In the genomic region with DNA sequence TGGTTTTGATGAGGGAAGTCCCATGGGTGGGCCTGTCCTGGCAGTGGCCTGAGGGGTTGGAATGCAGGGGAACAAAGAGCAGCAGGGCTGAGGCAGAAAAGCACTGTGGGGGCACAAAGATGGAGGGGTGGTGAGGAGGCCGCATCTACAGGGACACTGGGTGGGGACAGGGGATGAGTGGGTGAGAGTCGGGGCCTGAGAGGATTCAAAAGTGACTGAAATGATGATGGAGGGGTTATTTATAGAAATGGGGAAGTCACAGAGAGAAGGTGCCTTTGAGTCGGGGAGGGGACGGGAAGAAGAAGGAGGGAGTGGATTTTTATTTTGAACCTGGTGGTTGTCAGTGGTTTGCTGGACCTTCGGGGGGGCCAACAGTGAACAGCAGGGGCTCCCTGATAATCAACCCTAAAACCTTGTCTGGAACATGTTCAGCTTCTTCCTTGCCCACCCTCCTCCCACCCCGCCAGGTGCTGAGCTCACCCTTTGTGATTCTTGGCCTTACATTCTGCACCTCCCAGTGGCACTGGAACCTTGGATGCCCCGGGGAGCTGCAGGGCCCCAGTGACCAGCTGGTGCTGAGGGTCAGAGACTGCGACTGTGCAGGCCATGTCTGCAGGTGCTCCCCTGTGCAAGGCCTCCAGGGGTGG, we compare ENCODE assay signal across 1 cellular context.
TF ChIP-seq lines count a peak whose summit lies in the region.

No MANE protein-coding gene starts in this region.

TF ChIP-seq in GM23338, 12 proteins besides CTCF, POLR2A, EP300 and RAD21:
- TF ChIP-seq, protein P1, sequence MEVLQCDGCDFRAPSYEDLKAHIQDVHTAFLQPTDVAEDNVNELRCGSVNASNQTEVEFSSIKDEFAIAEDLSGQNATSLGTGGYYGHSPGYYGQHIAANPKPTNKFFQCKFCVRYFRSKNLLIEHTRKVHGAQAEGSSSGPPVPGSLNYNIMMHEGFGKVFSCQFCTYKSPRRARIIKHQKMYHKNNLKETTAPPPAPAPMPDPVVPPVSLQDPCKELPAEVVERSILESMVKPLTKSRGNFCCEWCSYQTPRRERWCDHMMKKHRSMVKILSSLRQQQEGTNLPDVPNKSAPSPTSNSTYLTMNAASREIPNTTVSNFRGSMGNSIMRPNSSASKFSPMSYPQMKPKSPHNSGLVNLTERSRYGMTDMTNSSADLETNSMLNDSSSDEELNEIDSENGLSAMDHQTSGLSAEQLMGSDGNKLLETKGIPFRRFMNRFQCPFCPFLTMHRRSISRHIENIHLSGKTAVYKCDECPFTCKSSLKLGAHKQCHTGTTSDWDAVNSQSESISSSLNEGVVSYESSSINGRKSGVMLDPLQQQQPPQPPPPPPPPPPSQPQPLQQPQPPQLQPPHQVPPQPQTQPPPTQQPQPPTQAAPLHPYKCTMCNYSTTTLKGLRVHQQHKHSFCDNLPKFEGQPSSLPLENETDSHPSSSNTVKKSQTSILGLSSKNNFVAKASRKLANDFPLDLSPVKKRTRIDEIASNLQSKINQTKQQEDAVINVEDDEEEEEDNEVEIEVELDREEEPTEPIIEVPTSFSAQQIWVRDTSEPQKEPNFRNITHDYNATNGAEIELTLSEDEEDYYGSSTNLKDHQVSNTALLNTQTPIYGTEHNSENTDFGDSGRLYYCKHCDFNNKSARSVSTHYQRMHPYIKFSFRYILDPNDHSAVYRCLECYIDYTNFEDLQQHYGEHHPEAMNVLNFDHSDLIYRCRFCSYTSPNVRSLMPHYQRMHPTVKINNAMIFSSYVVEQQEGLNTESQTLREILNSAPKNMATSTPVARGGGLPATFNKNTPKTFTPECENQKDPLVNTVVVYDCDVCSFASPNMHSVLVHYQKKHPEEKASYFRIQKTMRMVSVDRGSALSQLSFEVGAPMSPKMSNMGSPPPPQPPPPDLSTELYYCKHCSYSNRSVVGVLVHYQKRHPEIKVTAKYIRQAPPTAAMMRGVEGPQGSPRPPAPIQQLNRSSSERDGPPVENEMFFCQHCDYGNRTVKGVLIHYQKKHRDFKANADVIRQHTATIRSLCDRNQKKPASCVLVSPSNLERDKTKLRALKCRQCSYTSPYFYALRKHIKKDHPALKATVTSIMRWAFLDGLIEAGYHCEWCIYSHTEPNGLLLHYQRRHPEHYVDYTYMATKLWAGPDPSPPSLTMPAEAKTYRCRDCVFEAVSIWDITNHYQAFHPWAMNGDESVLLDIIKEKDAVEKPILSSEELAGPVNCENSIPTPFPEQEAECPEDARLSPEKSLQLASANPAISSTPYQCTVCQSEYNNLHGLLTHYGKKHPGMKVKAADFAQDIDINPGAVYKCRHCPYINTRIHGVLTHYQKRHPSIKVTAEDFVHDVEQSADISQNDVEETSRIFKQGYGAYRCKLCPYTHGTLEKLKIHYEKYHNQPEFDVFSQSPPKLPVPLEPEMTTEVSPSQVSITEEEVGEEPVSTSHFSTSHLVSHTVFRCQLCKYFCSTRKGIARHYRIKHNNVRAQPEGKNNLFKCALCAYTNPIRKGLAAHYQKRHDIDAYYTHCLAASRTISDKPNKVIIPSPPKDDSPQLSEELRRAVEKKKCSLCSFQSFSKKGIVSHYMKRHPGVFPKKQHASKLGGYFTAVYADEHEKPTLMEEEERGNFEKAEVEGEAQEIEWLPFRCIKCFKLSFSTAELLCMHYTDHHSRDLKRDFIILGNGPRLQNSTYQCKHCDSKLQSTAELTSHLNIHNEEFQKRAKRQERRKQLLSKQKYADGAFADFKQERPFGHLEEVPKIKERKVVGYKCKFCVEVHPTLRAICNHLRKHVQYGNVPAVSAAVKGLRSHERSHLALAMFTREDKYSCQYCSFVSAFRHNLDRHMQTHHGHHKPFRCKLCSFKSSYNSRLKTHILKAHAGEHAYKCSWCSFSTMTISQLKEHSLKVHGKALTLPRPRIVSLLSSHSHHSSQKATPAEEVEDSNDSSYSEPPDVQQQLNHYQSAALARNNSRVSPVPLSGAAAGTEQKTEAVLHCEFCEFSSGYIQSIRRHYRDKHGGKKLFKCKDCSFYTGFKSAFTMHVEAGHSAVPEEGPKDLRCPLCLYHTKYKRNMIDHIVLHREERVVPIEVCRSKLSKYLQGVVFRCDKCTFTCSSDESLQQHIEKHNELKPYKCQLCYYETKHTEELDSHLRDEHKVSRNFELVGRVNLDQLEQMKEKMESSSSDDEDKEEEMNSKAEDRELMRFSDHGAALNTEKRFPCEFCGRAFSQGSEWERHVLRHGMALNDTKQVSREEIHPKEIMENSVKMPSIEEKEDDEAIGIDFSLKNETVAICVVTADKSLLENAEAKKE (CRISPR knock-in tag; IDR thresholded peaks at IDR 0.05), result no peak
- TF ChIP-seq STAT1 (IDR thresholded peaks at IDR 0.05; ENCODE audit: unreplicated experiment), result no peak
- TF ChIP-seq POLR2AphosphoS5 (IDR thresholded peaks at IDR 0.05; ENCODE audit: low read depth), result no peak
- no peak for TF ChIP-seq ZNF114 (CRISPR knock-in tag; IDR thresholded peaks at IDR 0.05)
- no peak for TF ChIP-seq ZNF331 (CRISPR knock-in tag; IDR thresholded peaks at IDR 0.05; ENCODE audit: low read depth)
- TF ChIP-seq, protein P2, sequence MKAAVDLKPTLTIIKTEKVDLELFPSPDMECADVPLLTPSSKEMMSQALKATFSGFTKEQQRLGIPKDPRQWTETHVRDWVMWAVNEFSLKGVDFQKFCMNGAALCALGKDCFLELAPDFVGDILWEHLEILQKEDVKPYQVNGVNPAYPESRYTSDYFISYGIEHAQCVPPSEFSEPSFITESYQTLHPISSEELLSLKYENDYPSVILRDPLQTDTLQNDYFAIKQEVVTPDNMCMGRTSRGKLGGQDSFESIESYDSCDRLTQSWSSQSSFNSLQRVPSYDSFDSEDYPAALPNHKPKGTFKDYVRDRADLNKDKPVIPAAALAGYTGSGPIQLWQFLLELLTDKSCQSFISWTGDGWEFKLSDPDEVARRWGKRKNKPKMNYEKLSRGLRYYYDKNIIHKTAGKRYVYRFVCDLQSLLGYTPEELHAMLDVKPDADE (IDR thresholded peaks at IDR 0.05), result no peak
- no peak for TF ChIP-seq EZH2 (IDR thresholded peaks at IDR 0.05; ENCODE audit: low read depth, unreplicated experiment)
- TF ChIP-seq EZH2phosphoT487 (IDR thresholded peaks at IDR 0.05; ENCODE audit: unreplicated experiment), result no peak
- TF ChIP-seq, protein P3, sequence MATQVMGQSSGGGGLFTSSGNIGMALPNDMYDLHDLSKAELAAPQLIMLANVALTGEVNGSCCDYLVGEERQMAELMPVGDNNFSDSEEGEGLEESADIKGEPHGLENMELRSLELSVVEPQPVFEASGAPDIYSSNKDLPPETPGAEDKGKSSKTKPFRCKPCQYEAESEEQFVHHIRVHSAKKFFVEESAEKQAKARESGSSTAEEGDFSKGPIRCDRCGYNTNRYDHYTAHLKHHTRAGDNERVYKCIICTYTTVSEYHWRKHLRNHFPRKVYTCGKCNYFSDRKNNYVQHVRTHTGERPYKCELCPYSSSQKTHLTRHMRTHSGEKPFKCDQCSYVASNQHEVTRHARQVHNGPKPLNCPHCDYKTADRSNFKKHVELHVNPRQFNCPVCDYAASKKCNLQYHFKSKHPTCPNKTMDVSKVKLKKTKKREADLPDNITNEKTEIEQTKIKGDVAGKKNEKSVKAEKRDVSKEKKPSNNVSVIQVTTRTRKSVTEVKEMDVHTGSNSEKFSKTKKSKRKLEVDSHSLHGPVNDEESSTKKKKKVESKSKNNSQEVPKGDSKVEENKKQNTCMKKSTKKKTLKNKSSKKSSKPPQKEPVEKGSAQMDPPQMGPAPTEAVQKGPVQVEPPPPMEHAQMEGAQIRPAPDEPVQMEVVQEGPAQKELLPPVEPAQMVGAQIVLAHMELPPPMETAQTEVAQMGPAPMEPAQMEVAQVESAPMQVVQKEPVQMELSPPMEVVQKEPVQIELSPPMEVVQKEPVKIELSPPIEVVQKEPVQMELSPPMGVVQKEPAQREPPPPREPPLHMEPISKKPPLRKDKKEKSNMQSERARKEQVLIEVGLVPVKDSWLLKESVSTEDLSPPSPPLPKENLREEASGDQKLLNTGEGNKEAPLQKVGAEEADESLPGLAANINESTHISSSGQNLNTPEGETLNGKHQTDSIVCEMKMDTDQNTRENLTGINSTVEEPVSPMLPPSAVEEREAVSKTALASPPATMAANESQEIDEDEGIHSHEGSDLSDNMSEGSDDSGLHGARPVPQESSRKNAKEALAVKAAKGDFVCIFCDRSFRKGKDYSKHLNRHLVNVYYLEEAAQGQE (IDR thresholded peaks at IDR 0.05; ENCODE audit: unreplicated experiment), result no peak
